In genomic region chr10:114397651-114398145, GRCh38 we compare ENCODE assay signal across 10 cellular contexts. TPM values are rescaled to one million over a fixed set of nuclear protein-coding genes. Genes with fewer than 3 reads are reported as not detected.
DNase-seq lines count a peak whose midpoint lies in the region; ATAC-seq and TF ChIP-seq lines count a peak whose summit lies in the region.
"Had no signal": no experiment of that assay in that cellular context is flagged by ENCODE, and none has a peak within 500 bp of the region (broad histone marks: within the 10 kb centered on the region; RNA-seq: fewer than 3 reads in every experiment).

No MANE protein-coding gene starts in this region.

- intact Hi-C loops in dorsolateral prefrontal cortex (cut with DNase I) = no loop called here

- peaks cover 75% of the 10 kb centered on the region for H3K4me1 ChIP-seq in stomach smooth muscle (ENCODE audit: control insufficient read depth, insufficient read depth, low read length)

- peak overlapping the region; percentile 52 to 60 for H3K9ac ChIP-seq in stomach smooth muscle (ENCODE audit: low read length in 2 of 2)

- no peaks in the 10 kb centered on the region for H3K27me3 ChIP-seq in stomach smooth muscle (ENCODE audit: control insufficient read depth in 1 of 2, insufficient read depth in 2 of 2, low read length in 2 of 2)
- peaks cover 0 to 73% (median 9%) of the 10 kb centered on the region in 45 donors for H3K27me3 ChIP-seq in dorsolateral prefrontal cortex

- peak; percentile 24 for ATAC-seq in left lobe of liver
- ATAC-seq in GM18517 (IDR thresholded peaks at IDR 0.05; ENCODE audit: unreplicated experiment) = no peak

- no peak overlapping the region for H3K4me3 ChIP-seq in Jurkat, Clone E6-1 (ENCODE audit: low read length)
- peak overlapping the region; percentile 36 to 65 for H3K4me3 ChIP-seq in stomach smooth muscle (ENCODE audit: low read length in 2 of 2)
- H3K4me3 ChIP-seq in dorsolateral prefrontal cortex = peak overlapping the region in 1 of 59 donors; percentile 15

- H3K36me3 ChIP-seq in stomach smooth muscle (ENCODE audit: control insufficient read depth in 2 of 2, insufficient read depth in 2 of 2, low read length in 2 of 2) = no peaks in the 10 kb centered on the region

- in situ Hi-C loops in GM13977 (cut with MboI; ENCODE audit: low pct_unique_long_range_greater_than_20kb, low sequenced_read_pairs, unreplicated experiment) = no loop called here

- H3K27ac ChIP-seq in cingulate gyrus (ENCODE audit: low read depth, low read length) (peak overlapping the region; percentile 44), stomach smooth muscle (ENCODE audit: low read length) (peak overlapping the region; percentile 71), dorsolateral prefrontal cortex (peak overlapping the region in 23 of 59 donors; percentile 0 to 83 (median 52))
- H3K27ac ChIP-seq: VCaP had no signal

- H3K9me3 ChIP-seq in stomach smooth muscle (ENCODE audit: control insufficient read depth in 2 of 2, low read length in 2 of 2) = no peaks in the 10 kb centered on the region

- peak; percentile 62 for DNase-seq in Jurkat, Clone E6-1 (ENCODE audit: low read depth, low spot score)
- no peak for DNase-seq in left lobe of liver (ENCODE audit: low spot score)
- DNase-seq in DMS79 (lab: John Stamatoyannopoulos, UW) = no peak
- no peak for DNase-seq in GM13977 (ENCODE audit: low spot score)
- DNase-seq in dorsolateral prefrontal cortex = no peak
- DNase-seq: activated T-cell treated with anti-CD3 and anti-CD28 coated beads, Interleukin-2, amount 50 U/mL, for 48 hours had no signal

- no peak for TF ChIP-seq CTCF in GM13977 (IDR thresholded peaks at IDR 0.05; ENCODE audit: extremely low read depth, insufficient read depth, missing control alignments)
- TF ChIP-seq CTCF in dorsolateral prefrontal cortex (IDR thresholded peaks at IDR 0.05 in 54 of 56, conservative IDR thresholded peaks at IDR 0.05 in 2 of 56; ENCODE audit: low read depth in 1 of 56, partially characterized antibody in 56 of 56) = no peak

RNA-seq across cellular contexts. Expression of gene AFAP1L2, which starts 6.6 kb away (rescaled TPM):
- 2.4 TPM for polyA plus RNA-seq in Jurkat, Clone E6-1 (2012; ENCODE audit: insufficient read depth, insufficient read length)
- 1.3 TPM for total RNA-seq in left lobe of liver
- 10 to 100 TPM; 17.3 to 49.9 (median 28.8) TPM for total RNA-seq in dorsolateral prefrontal cortex
